11 cellular contexts compared by ENCODE assay signal in the genomic region with DNA sequence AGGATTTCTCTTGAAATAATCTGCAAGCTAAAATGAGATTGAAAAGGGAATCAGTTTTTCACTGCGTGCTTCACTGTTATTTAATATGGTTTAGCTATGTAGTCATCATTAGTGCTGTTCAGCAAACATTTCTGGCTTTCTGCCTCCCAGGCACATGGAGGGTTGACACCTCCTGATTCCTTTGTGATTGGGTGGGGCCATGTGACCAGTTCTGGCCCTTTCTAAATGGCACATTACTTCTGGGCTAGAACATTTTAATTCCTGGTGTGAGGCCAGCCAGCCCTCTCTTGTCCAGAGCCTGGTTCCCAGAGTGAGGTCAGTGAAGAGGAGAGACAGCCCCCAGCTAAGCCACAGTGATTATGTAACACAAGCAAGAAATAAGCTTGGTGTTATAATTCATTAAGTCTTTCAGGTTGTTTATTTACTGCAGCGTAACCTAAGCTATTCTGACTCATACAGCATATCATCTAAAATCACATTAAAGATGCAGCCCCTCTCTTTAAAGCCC. TPM values are rescaled to one million over a fixed set of nuclear protein-coding genes. Genes with fewer than 3 reads are reported as not detected.
DNase-seq lines count a peak whose midpoint lies in the region; ATAC-seq and TF ChIP-seq lines count a peak whose summit lies in the region.
"Had no signal": no experiment of that assay in that cellular context is flagged by ENCODE, and none has a peak within 500 bp of the region (broad histone marks: within the 10 kb centered on the region; RNA-seq: fewer than 3 reads in every experiment).

No MANE protein-coding gene starts in this region.

- POLR2A ChIA-PET in WTC11 (lab: Charles Lee), result interaction anchor here (1.1 kb wide), 1 partner anchor 45 kb away, joined by 3 read pairs; no protein-coding TSS in a partner anchor

- H3K4me2 ChIP-seq in GM23248 (ENCODE audit: unreplicated experiment), result peak overlapping the region; percentile 30

- H3F3A ChIP-seq in GM23248 (ENCODE audit: insufficient read depth), result peaks cover 52% of the 10 kb centered on the region

- ATAC-seq in WTC11 (no peak), heart left ventricle (peak; percentile 83 to 91 (median 88)), sciatic nerve (peak; percentile 95)
- ATAC-seq: activated naive CD8-positive, alpha-beta T cell treated with anti-CD3 and anti-CD28 coated beads, Interleukin-2, amount 50 U/mL, for 24 hours had no signal

- H3K36me3 Mint-ChIP-seq in WTC11, result no peaks in the 10 kb centered on the region
- no peaks in the 10 kb centered on the region for H3K36me3 Mint-ChIP-seq in endothelial cell (ENCODE audit: low read depth, unreplicated experiment)

- H3K9me3 ChIP-seq in GM23248 (ENCODE audit: low read depth) (no peaks in the 10 kb centered on the region), heart left ventricle (peaks cover 0 to 3% (median 0%) of the 10 kb centered on the region in 12 donors)

- intact Hi-C loops in heart left ventricle (cut with DNase I), result no loop called here
- intact Hi-C loops in sciatic nerve (cut with DNase I), result no loop called here

- no peak overlapping the region for H2AFZ ChIP-seq in GM23248

- H3K4me1 Mint-ChIP-seq in WTC11 (peaks cover 11% of the 10 kb centered on the region), endothelial cell (ENCODE audit: unreplicated experiment) (peaks cover 2% of the 10 kb centered on the region)

- H3K4me1 ChIP-seq in GM23248 (ENCODE audit: insufficient read depth) (peaks cover 54% of the 10 kb centered on the region), heart left ventricle (peaks cover 0 to 11% (median 6%) of the 10 kb centered on the region in 12 donors)

- H3K4me3 ChIP-seq in GM23248 (no peak overlapping the region), heart left ventricle (no peak overlapping the region)

- H3K27ac ChIP-seq in GM23248 (peak overlapping the region; percentile 66), heart left ventricle (peak overlapping the region in 2 of 12 donors; percentile 34 to 36)

- WGBS in GM23248 (ENCODE audit: low coverage in 1 of 2, low lambda C conversion rate in 2 of 2, missing lambda C conversion rate in 2 of 2), 2 experiments, result 2 to 3% methylated on average over 2 of the region's 2 CpGs
- 67 to 80% (median 73%) methylated on average over 2 of the region's 2 CpGs for WGBS in heart left ventricle, 4 donors

- no peaks in the 10 kb centered on the region for H4K20me1 ChIP-seq in GM23248 (ENCODE audit: insufficient read depth)

- DNase-seq in GM23248, result peak; percentile 96
- DNase-seq in WTC11 (ENCODE audit: low spot score), result no peak
- peak in 4 of 5 donors; percentile 48 to 81 (median 54) for DNase-seq in heart left ventricle
- DNase-seq in sciatic nerve (ENCODE audit: low spot score), result no peak
- DNase-seq in endothelial cell (ENCODE audit: low spot score), result no peak
- no peak for DNase-seq in retina
- DNase-seq in OCI-M2 (lab: John Stamatoyannopoulos, UW; ENCODE audit: unreplicated experiment), result no peak
- DNase-seq in NCI-H524 (lab: John Stamatoyannopoulos, UW), result no peak
- DNase-seq: activated naive CD8-positive, alpha-beta T cell treated with anti-CD3 and anti-CD28 coated beads, Interleukin-2, amount 50 U/mL, for 24 hours; MM.1S; stimulated activated CD4-positive, alpha-beta T cell treated with anti-CD3 and anti-CD28 coated beads, Interleukin-4, amount 100 ng/mL, for 1 hour had no signal

- TF ChIP-seq CTCF in WTC11 (IDR thresholded peaks at IDR 0.05) (no peak), heart left ventricle (IDR thresholded peaks at IDR 0.05) (no peak), endothelial cell (IDR thresholded peaks at IDR 0.05; ENCODE audit: unreplicated experiment) (no peak)

- in situ Hi-C loops in GM23248 (cut with MboI), result no loop called here

- H3K9me3 Mint-ChIP-seq in WTC11 (peaks cover 9% of the 10 kb centered on the region; the same call in 1 of the 2 replicates), endothelial cell (ENCODE audit: unreplicated experiment) (no peaks in the 10 kb centered on the region)
- H3K9me3 Mint-ChIP-seq: activated naive CD8-positive, alpha-beta T cell treated with anti-CD3 and anti-CD28 coated beads, Interleukin-2, amount 50 U/mL, for 24 hours had no signal

- H3K27ac Mint-ChIP-seq in WTC11, result no peak overlapping the region
- H3K27ac Mint-ChIP-seq in endothelial cell (ENCODE audit: unreplicated experiment), result no peak overlapping the region
- H3K27ac Mint-ChIP-seq: activated naive CD8-positive, alpha-beta T cell treated with anti-CD3 and anti-CD28 coated beads, Interleukin-2, amount 50 U/mL, for 24 hours had no signal

- H3K27me3 Mint-ChIP-seq in WTC11 (ENCODE audit: low read depth) (no peaks in the 10 kb centered on the region; the same call in 1 of the 2 replicates), endothelial cell (ENCODE audit: unreplicated experiment) (peaks cover 3% of the 10 kb centered on the region)

- no peak for TF ChIP-seq POLR2A in heart left ventricle (IDR thresholded peaks at IDR 0.05)

- H3K79me2 ChIP-seq in GM23248 (ENCODE audit: insufficient read depth), result no peaks in the 10 kb centered on the region

- H3K4me3 Mint-ChIP-seq in WTC11 (no peak overlapping the region), endothelial cell (ENCODE audit: unreplicated experiment) (no peak overlapping the region)
- H3K4me3 Mint-ChIP-seq: activated naive CD8-positive, alpha-beta T cell treated with anti-CD3 and anti-CD28 coated beads, Interleukin-2, amount 50 U/mL, for 24 hours had no signal

- no peaks in the 10 kb centered on the region for H3K9me2 ChIP-seq in GM23248 (ENCODE audit: insufficient read depth)

- H3K36me3 ChIP-seq in GM23248 (ENCODE audit: low read depth), result no peaks in the 10 kb centered on the region
- H3K36me3 ChIP-seq in heart left ventricle, result no peaks in the 10 kb centered on the region

- CTCF ChIA-PET in WTC11 (lab: Charles Lee), result interaction anchor here (0.7 to 2.4 kb wide), 6 partner anchors 9 to 116 kb away, joined by 3 to 10 read pairs (median 4); a partner anchor contains a TSS

- peak overlapping the region; percentile 45 for H3K9ac ChIP-seq in GM23248

- no peaks in the 10 kb centered on the region for H3K27me3 ChIP-seq in GM23248 (replicated peaks; ENCODE audit: insufficient read depth)
- no peaks in the 10 kb centered on the region for H3K27me3 ChIP-seq in heart left ventricle

TF ChIP-seq in WTC11, 78 proteins besides CTCF, POLR2A, EP300 and RAD21:
- TF ChIP-seq, protein P1, sequence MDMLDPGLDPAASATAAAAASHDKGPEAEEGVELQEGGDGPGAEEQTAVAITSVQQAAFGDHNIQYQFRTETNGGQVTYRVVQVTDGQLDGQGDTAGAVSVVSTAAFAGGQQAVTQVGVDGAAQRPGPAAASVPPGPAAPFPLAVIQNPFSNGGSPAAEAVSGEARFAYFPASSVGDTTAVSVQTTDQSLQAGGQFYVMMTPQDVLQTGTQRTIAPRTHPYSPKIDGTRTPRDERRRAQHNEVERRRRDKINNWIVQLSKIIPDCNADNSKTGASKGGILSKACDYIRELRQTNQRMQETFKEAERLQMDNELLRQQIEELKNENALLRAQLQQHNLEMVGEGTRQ (CRISPR knock-in tag; IDR thresholded peaks at IDR 0.05), result peak; percentile 13; the same call in 1 of the 2 replicates
- TF ChIP-seq KAT7 (CRISPR knock-in tag; IDR thresholded peaks at IDR 0.05; ENCODE audit: borderline replicate concordance), result no peak
- TF ChIP-seq, protein P2, sequence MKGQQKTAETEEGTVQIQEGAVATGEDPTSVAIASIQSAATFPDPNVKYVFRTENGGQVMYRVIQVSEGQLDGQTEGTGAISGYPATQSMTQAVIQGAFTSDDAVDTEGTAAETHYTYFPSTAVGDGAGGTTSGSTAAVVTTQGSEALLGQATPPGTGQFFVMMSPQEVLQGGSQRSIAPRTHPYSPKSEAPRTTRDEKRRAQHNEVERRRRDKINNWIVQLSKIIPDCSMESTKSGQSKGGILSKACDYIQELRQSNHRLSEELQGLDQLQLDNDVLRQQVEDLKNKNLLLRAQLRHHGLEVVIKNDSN (CRISPR knock-in tag; IDR thresholded peaks at IDR 0.05), result peak; percentile 12; the same call in 1 of the 2 replicates

RNA-seq across cellular contexts. Expression of a gene that starts 17.4 kb away (rescaled TPM):
- 4.2 and 4.3 TPM in 2 replicates for total RNA-seq in GM23248 (2014; rRNA removed; shearing (Covaris generic))
- polyA plus RNA-seq in GM23248 (2016; fragmentation: Nextera tagmentation; extraction: Ambion mirVana) (0.72 and 1.0 TPM in 2 replicates), heart left ventricle (under 1 TPM in 1 of 2 donors, not detected in 1; 0.68 TPM)
- total RNA-seq in WTC11 (2021) (5.9 to 6.9 TPM (median 6.6 TPM) in 3 replicates), heart left ventricle (under 1 TPM in 7 of 9 donors, not detected in 2; 0.12 to 0.95 (median 0.35) TPM), sciatic nerve (6.3 TPM), endothelial cell (ENCODE audit: unreplicated experiment) (3.8 TPM)

RNA-seq across cellular contexts. Expression of a gene that starts 30.5 kb away (rescaled TPM):
- total RNA-seq in GM23248 (2014; rRNA removed; shearing (Covaris generic)), result 0.43 and 0.51 TPM in 2 replicates
- polyA plus RNA-seq in GM23248 (2016; fragmentation: Nextera tagmentation; extraction: Ambion mirVana) (not detected in 2 replicates), heart left ventricle (10 to 100 TPM in 1 of 2 donors, 1 to 10 TPM in 1; 3.2 to 15.2 TPM)
- total RNA-seq in WTC11 (2021) (0.13 to 0.16 TPM (median 0.14 TPM) in 3 replicates), heart left ventricle (10 to 100 TPM in 8 of 9 donors, 1 to 10 TPM in 1; 4.8 to 26.0 (median 15.6) TPM), sciatic nerve (2.5 TPM), endothelial cell (ENCODE audit: unreplicated experiment) (1.1 TPM)

RNA-seq across cellular contexts. Expression of a gene that starts 37.4 kb away (rescaled TPM):
- 18.0 and 22.5 TPM in 2 replicates for total RNA-seq in GM23248 (2014; rRNA removed; shearing (Covaris generic))
- polyA plus RNA-seq in GM23248 (2016; fragmentation: Nextera tagmentation; extraction: Ambion mirVana) (15.1 and 16.3 TPM in 2 replicates), heart left ventricle (10 to 100 TPM; 11.9 to 18.8 TPM)
- total RNA-seq in WTC11 (2021) (130 to 174 TPM (median 133 TPM) in 3 replicates), heart left ventricle (10 to 100 TPM; 12.6 to 29.9 (median 16.0) TPM), sciatic nerve (30.0 TPM), endothelial cell (ENCODE audit: unreplicated experiment) (41.5 TPM)

Comparison
In these comparisons a context has a peak if more than half of its experiments do, and no peak if none do; other contexts are left out.
1. DNase-seq: peak in GM23248 (single experiment) and heart left ventricle (4 of 5); none in WTC11 (single experiment), sciatic nerve (single experiment), endothelial cell (single experiment), retina (single experiment), OCI-M2 (single experiment) and NCI-H524 (0 of 2).